2 cellular contexts compared by ENCODE assay signal in genomic region chr7:129989466-129989865, GRCh38.
TF ChIP-seq lines count a peak whose summit lies in the region.

No MANE protein-coding gene starts in this region.

TF ChIP-seq in GM23338, 12 proteins besides CTCF, POLR2A, EP300 and RAD21:
- TF ChIP-seq ETS1 (IDR thresholded peaks at IDR 0.05) (no peak), EZH2phosphoT487 (IDR thresholded peaks at IDR 0.05; ENCODE audit: unreplicated experiment) (no peak), EZH2 (IDR thresholded peaks at IDR 0.05; ENCODE audit: low read depth, unreplicated experiment) (no peak), ZNF114 (CRISPR knock-in tag; IDR thresholded peaks at IDR 0.05) (no peak), STAT1 (IDR thresholded peaks at IDR 0.05; ENCODE audit: unreplicated experiment) (no peak), REST (IDR thresholded peaks at IDR 0.05; ENCODE audit: unreplicated experiment) (no peak), JUNB (IDR thresholded peaks at IDR 0.05; ENCODE audit: unreplicated experiment) (no peak), CREB1 (CRISPR knock-in tag; IDR thresholded peaks at IDR 0.05; ENCODE audit: low read depth) (no peak), ZNF331 (CRISPR knock-in tag; IDR thresholded peaks at IDR 0.05; ENCODE audit: low read depth) (no peak), NANOG (IDR thresholded peaks at IDR 0.05; ENCODE audit: borderline replicate concordance) (no peak), ZNF462 (CRISPR knock-in tag; IDR thresholded peaks at IDR 0.05) (no peak)

TF ChIP-seq in K562, 482 proteins besides CTCF, POLR2A, EP300 and RAD21:
- no peak for TF ChIP-seq ARID2 (IDR thresholded peaks at IDR 0.05)
- TF ChIP-seq NFIC (IDR thresholded peaks at IDR 0.05) = peak; percentile 55
- peak; percentile 50; the same call in 1 of the 2 replicates for TF ChIP-seq ZNF263 (CRISPR knock-in tag; IDR thresholded peaks at IDR 0.05; ENCODE audit: borderline replicate concordance)
- TF ChIP-seq NCOA4 (IDR thresholded peaks at IDR 0.05; ENCODE audit: partially characterized antibody) = no peak
- no peak for TF ChIP-seq NCOA6 (IDR thresholded peaks at IDR 0.05)
